Comparison of ENCODE assay signal across 31 cellular contexts in genomic region chr19:47674548-47674947, GRCh38. TPM values are rescaled to one million over a fixed set of nuclear protein-coding genes. Genes with fewer than 3 reads are reported as not detected.
"Had no signal": no experiment of that assay in that cellular context is flagged by ENCODE, and none has a peak within 500 bp of the region (broad histone marks: within the 10 kb centered on the region; RNA-seq: fewer than 3 reads in every experiment).

No MANE protein-coding gene starts in this region.

- H3K27ac ChIP-seq: epithelial cell of prostate, neutrophil, ovary, right lobe of liver, skin epidermis, stomach, thyroid gland, upper lobe of left lung had no signal

- H3K4me3 Mint-ChIP-seq: activated B cell treated with CpG ODN at 0.5 μM for 24 hours; activated CD4-positive, alpha-beta T cell treated with anti-CD3 and anti-CD28 coated beads for 36 hours; activated CD8-positive, alpha-beta memory T cell treated with anti-CD3 and anti-CD28 coated beads, Interleukin-2, amount 10 ng/mL, durations not matched to agents 7 days and 5 days; activated CD8-positive, alpha-beta T cell treated with anti-CD3 and anti-CD28 coated beads, Interleukin-2, amount 10 ng/mL, durations not matched to agents 7 days and 5 days; activated naive CD8-positive, alpha-beta T cell treated with anti-CD3 and anti-CD28 coated beads, Interleukin-2, amount 10 ng/mL, durations not matched to agents 7 days and 5 days; dendritic cell treated with granulocyte-macrophage colony-stimulating factor and Interleukin-4, amounts not matched to agents 40 ng/mL and 50 ng/mL, for 4 days; nephron; stimulated activated memory B cell treated with anti-CD40 and anti-IgM and Interleukin-4, amounts not matched to agents 10 μg/mL and 1 μg/mL and 100 μg/mL, for 72 hours; T-cell; T-helper 2 cell treated with Interferon-gamma antibody and Interleukin-4, amounts not matched to agents 5 μg/mL and 100 μg/mL, for 36 hours had no signal

- H3K27ac Mint-ChIP-seq: activated B cell treated with CpG ODN at 0.5 μM for 24 hours; activated CD4-positive, alpha-beta T cell treated with anti-CD3 and anti-CD28 coated beads for 36 hours; activated CD8-positive, alpha-beta T cell treated with anti-CD3 and anti-CD28 coated beads, Interleukin-2, amount 10 ng/mL, durations not matched to agents 7 days and 5 days; dendritic cell treated with granulocyte-macrophage colony-stimulating factor and Interleukin-4, amounts not matched to agents 40 ng/mL and 50 ng/mL, for 4 days; nephron; stimulated activated memory B cell treated with anti-CD40 and anti-IgM and Interleukin-4, amounts not matched to agents 10 μg/mL and 1 μg/mL and 100 μg/mL, for 72 hours had no signal

- DNase-seq: activated B cell treated with CpG ODN at 0.5 μM for 24 hours; activated CD4-positive, alpha-beta T cell treated with anti-CD3 and anti-CD28 coated beads for 36 hours; activated CD8-positive, alpha-beta memory T cell treated with anti-CD3 and anti-CD28 coated beads, Interleukin-2, amount 10 ng/mL, durations not matched to agents 7 days and 5 days; activated CD8-positive, alpha-beta T cell treated with anti-CD3 and anti-CD28 coated beads, Interleukin-2, amount 10 ng/mL, durations not matched to agents 7 days and 5 days; activated naive CD4-positive, alpha-beta T cell; activated naive CD8-positive, alpha-beta T cell treated with anti-CD3 and anti-CD28 coated beads, Interleukin-2, amount 10 ng/mL, durations not matched to agents 7 days and 5 days; activated T-cell treated with anti-CD3 and anti-CD28 coated beads, Interleukin-2, amount 50 U/mL, for 48 hours; amniotic stem cell; caudate nucleus; effector CD4-positive, alpha-beta T cell; esophagus squamous epithelium; foreskin melanocyte; hippocampal formation; left cardiac atrium; left ventricle myocardium superior; ovary; right lobe of liver; stimulated activated CD4-positive, alpha-beta T cell treated with anti-CD3 and anti-CD28 coated beads, Interleukin-12 subunit alpha, Interleukin-12 subunit beta, amount 100 ng/mL, for 4 hours; stimulated activated CD4-positive, alpha-beta T cell treated with anti-CD3 and anti-CD28 coated beads, Interleukin-4, amount 100 ng/mL, for 24 hours; stomach; T-cell; thyroid gland; upper lobe of left lung had no signal

- H3K4me1 Mint-ChIP-seq: activated B cell treated with CpG ODN at 0.5 μM for 24 hours; activated CD4-positive, alpha-beta T cell treated with anti-CD3 and anti-CD28 coated beads for 36 hours; activated CD8-positive, alpha-beta memory T cell treated with anti-CD3 and anti-CD28 coated beads, Interleukin-2, amount 10 ng/mL, durations not matched to agents 7 days and 5 days; nephron had no signal

- H3K27me3 ChIP-seq: esophagus squamous epithelium, neutrophil, ovary, right lobe of liver, stomach, thyroid gland, upper lobe of left lung had no signal

- H3K36me3 ChIP-seq: ovary had no signal

- ATAC-seq: activated CD4-positive, alpha-beta T cell treated with anti-CD3 and anti-CD28 coated beads for 36 hours; activated CD8-positive, alpha-beta memory T cell treated with anti-CD3 and anti-CD28 coated beads, Interleukin-2, amount 10 ng/mL, durations not matched to agents 7 days and 5 days; activated CD8-positive, alpha-beta T cell treated with anti-CD3 and anti-CD28 coated beads, Interleukin-2, amount 10 ng/mL, durations not matched to agents 7 days and 5 days; left cardiac atrium; left ventricle myocardium superior; stimulated activated memory B cell treated with anti-CD40 and anti-IgM and Interleukin-4, amounts not matched to agents 10 μg/mL and 1 μg/mL and 100 μg/mL, for 72 hours; T-cell had no signal

- H3K27me3 Mint-ChIP-seq: activated B cell treated with CpG ODN at 0.5 μM for 24 hours; activated CD4-positive, alpha-beta T cell treated with anti-CD3 and anti-CD28 coated beads for 36 hours; activated CD8-positive, alpha-beta memory T cell treated with anti-CD3 and anti-CD28 coated beads, Interleukin-2, amount 10 ng/mL, durations not matched to agents 7 days and 5 days; activated naive CD8-positive, alpha-beta T cell treated with anti-CD3 and anti-CD28 coated beads, Interleukin-2, amount 10 ng/mL, durations not matched to agents 7 days and 5 days; dendritic cell treated with granulocyte-macrophage colony-stimulating factor and Interleukin-4, amounts not matched to agents 40 ng/mL and 50 ng/mL, for 4 days; progenitor cell of endocrine pancreas; stimulated activated memory B cell treated with anti-CD40 and anti-IgM and Interleukin-4, amounts not matched to agents 10 μg/mL and 1 μg/mL and 100 μg/mL, for 72 hours; T-cell had no signal

- H3K9me3 Mint-ChIP-seq: activated B cell treated with CpG ODN at 0.5 μM for 24 hours; activated naive CD8-positive, alpha-beta T cell treated with anti-CD3 and anti-CD28 coated beads, Interleukin-2, amount 10 ng/mL, durations not matched to agents 7 days and 5 days; dendritic cell treated with granulocyte-macrophage colony-stimulating factor and Interleukin-4, amounts not matched to agents 40 ng/mL and 50 ng/mL, for 4 days; nephron; stimulated activated memory B cell treated with anti-CD40 and anti-IgM and Interleukin-4, amounts not matched to agents 10 μg/mL and 1 μg/mL and 100 μg/mL, for 72 hours; T-cell; T-helper 2 cell treated with Interferon-gamma antibody and Interleukin-4, amounts not matched to agents 5 μg/mL and 100 μg/mL, for 36 hours had no signal

- H3K4me1 ChIP-seq: esophagus squamous epithelium, right lobe of liver, stomach, thyroid gland, upper lobe of left lung had no signal

- H3K4me3 ChIP-seq: esophagus squamous epithelium, ovary, right lobe of liver, skin epidermis, stomach, thyroid gland, upper lobe of left lung had no signal

- H3K9me3 ChIP-seq: esophagus squamous epithelium, neutrophil, ovary, right lobe of liver, stomach, thyroid gland, upper lobe of left lung had no signal

RNA-seq across cellular contexts. Expression of gene EHD2, which starts 38.7 kb away (rescaled TPM):
- total RNA-seq: activated B cell treated with CpG ODN at 0.5 μM for 24 hours had no signal
